21 cellular contexts compared by ENCODE assay signal in the genomic region with DNA sequence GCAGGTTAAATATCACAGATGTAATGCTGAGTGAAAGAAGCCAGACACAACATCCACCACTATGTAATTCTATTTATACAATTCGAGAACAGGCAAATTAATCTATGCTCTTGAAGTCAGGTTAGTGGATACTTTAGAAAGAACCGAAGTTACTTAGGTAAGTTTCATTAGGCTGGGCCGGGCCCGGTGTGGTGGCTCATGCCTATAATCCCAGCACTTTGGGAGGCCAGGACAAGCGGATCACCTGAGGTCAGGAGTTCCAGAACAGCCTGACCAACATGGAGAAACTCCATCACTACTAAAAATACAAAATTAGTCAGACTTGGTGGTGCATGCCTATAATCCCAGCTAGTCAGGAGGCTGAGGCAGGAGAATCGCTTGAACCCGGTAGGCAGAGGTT.
"Had no signal": no experiment of that assay in that cellular context is flagged by ENCODE, and none has a peak within 500 bp of the region (broad histone marks: within the 10 kb centered on the region; RNA-seq: fewer than 3 reads in every experiment).

No MANE protein-coding gene starts in this region.

- ATAC-seq: stimulated activated effector memory CD8-positive, alpha-beta T cell treated with anti-CD3 and anti-CD28 coated beads, Interleukin-12 subunit alpha, Interleukin-12 subunit beta, amount 100 ng/mL, for 72 hours; stimulated activated memory B cell treated with anti-CD40 and anti-IgM and Interleukin-4, amounts not matched to agents 10 μg/mL and 1 μg/mL and 100 μg/mL, for 72 hours; stimulated activated naive B cell treated with anti-CD40 and anti-IgM and Interleukin-4, amounts not matched to agents 10 μg/mL and 1 μg/mL and 100 μg/mL, for 72 hours; stimulated activated naive CD8-positive, alpha-beta T cell treated with anti-CD3 and anti-CD28 coated beads, Interleukin-15, amount 100 ng/mL, for 72 hours; stimulated activated naive CD8-positive, alpha-beta T cell treated with anti-CD3 and anti-CD28 coated beads, Interleukin-15, Interleukin-2, amounts not matched to agents 100 U/mL and 50 U/mL, for 24 hours; upper lobe of right lung had no signal

- DNase-seq: stimulated activated CD4-positive, alpha-beta T cell treated with anti-CD3 and anti-CD28 coated beads, Interleukin-2, amount 100 ng/mL, for 48 hours; stimulated activated CD4-positive, alpha-beta T cell treated with anti-CD3 and anti-CD28 coated beads, Interleukin-4, amount 100 ng/mL, for 1 hour; stimulated activated CD4-positive, alpha-beta T cell treated with anti-CD3 and anti-CD28 coated beads, Interleukin-4, amount 100 ng/mL, for 24 hours; stimulated activated CD4-positive, alpha-beta T cell treated with anti-CD3 and anti-CD28 coated beads, Interleukin-4, amount 100 ng/mL, for 4 hours; stimulated activated CD8-positive, alpha-beta memory T cell treated with anti-CD3 and anti-CD28 coated beads, Interleukin-4, amount 100 ng/mL, for 48 hours; stimulated activated naive B cell treated with anti-CD40 and anti-IgM and Interleukin-4, amounts not matched to agents 10 μg/mL and 1 μg/mL and 100 μg/mL, for 72 hours; stimulated activated naive CD4-positive, alpha-beta T cell; stimulated activated naive CD4-positive, alpha-beta T cell treated with Interleukin-2 at 50 U/mL for 16 hours; stimulated activated naive CD8-positive, alpha-beta T cell treated with anti-CD3 and anti-CD28 coated beads, Interleukin-15, amount 100 ng/mL, for 72 hours; stimulated activated naive CD8-positive, alpha-beta T cell treated with anti-CD3 and anti-CD28 coated beads, Interleukin-15, Interleukin-2, amounts not matched to agents 100 U/mL and 50 U/mL, for 24 hours; stomach; substantia nigra; testis; thyroid gland; tibial artery; transverse colon; trophoblast cell; upper lobe of right lung; uterus had no signal
